ENCODE assay signal across 10 cellular contexts in the genomic region with DNA sequence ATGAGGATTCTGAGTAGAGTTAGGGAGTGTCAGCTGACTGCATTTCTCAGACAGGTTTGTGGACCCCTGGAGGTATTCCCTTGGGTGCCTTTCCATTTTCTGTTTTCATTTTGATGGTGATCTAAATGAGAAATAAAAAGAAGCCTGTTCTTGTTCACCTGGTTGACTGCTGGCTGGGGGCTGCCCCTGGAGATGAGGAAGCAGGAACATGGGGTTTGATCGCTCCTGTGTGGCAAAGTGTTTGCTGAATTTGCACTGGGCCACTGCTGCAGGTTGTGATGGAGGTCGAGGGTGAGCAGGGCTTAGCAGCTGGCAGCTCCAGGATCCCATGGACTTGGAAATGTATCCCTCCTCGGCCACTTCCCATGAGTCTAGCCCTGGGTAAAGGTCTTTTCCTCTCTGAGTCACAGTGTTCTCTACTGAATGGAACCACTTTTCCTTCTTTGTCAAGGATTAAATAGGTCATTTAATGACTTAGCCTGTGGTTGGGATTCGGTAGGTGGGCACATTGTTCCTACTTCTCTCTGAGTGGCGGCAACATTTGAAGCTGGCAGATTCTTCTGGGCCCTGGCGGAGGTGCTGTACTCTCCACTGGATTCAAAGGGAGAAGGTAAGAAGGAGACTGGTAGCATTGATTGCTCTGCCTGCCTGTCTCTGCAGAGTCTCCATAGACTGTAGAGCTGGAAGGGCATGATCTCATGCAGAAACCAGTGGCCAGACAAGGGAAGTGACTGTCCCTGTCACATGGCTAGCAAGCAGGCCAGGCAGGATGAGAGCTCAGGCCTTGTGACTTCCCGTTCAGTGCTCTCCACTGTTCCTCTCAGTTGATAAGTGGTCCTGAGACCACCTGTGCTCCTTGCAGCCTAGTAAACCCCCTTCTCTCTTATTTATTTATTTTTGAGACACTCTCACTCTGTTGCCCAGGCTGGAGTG. TPM values are rescaled to one million over a fixed set of nuclear protein-coding genes. Genes with fewer than 3 reads are reported as not detected.
DNase-seq lines count a peak whose midpoint lies in the region; ATAC-seq and TF ChIP-seq lines count a peak whose summit lies in the region.
"Had no signal": no experiment of that assay in that cellular context is flagged by ENCODE, and none has a peak within 500 bp of the region (broad histone marks: within the 10 kb centered on the region; RNA-seq: fewer than 3 reads in every experiment).

No MANE protein-coding gene starts in this region.

- peak; percentile 31 for DNase-seq in HFFc6
- DNase-seq in amygdala (lab: John Stamatoyannopoulos, UW) = peak in 44 of 56 donors; percentile 9 to 81 (median 44)
- peak; percentile 73 for DNase-seq in islet precursor cell
- no peak for DNase-seq in smooth muscle cell (lab: John Stamatoyannopoulos, UW; ENCODE audit: unreplicated experiment)
- DNase-seq in NCI-H2171 treated with DMSO at 0.1 percent for 48 hours (lab: John Stamatoyannopoulos, UW) = no peak
- DNase-seq in suprapubic skin (ENCODE audit: low spot score in 2 of 2) = no peak
- DNase-seq in CD8-positive, alpha-beta memory T cell = no peak
- DNase-seq: NCI-H1694 had no signal

- H3K9me3 Mint-ChIP-seq in HFFc6 = no peaks in the 10 kb centered on the region
- no peaks in the 10 kb centered on the region for H3K9me3 Mint-ChIP-seq in CD8-positive, alpha-beta memory T cell

- H4K20me1 ChIP-seq in smooth muscle cell (ENCODE audit: low read depth) = peaks cover 38% of the 10 kb centered on the region

- H3K27ac ChIP-seq in smooth muscle cell (ENCODE audit: low read depth) (peak overlapping the region; percentile 19), suprapubic skin (no peak overlapping the region)
- no peak overlapping the region for H3K27ac ChIP-seq in CD8-positive, alpha-beta memory T cell (ENCODE audit: low read depth, low read length)

- H3K9ac ChIP-seq in smooth muscle cell (ENCODE audit: low read depth) = no peak overlapping the region

- H3K4me1 ChIP-seq in smooth muscle cell (ENCODE audit: low read depth) (peaks cover 8% of the 10 kb centered on the region), suprapubic skin (peaks cover 19% of the 10 kb centered on the region)
- H3K4me1 ChIP-seq in CD8-positive, alpha-beta memory T cell (ENCODE audit: insufficient read depth, low read length) = no peaks in the 10 kb centered on the region

- no peak for TF ChIP-seq EP300 in suprapubic skin (IDR thresholded peaks at IDR 0.05)

- WGBS in smooth muscle cell (ENCODE audit: low lambda C conversion rate) = 84% methylated on average over 7 of the region's 7 CpGs
- 70% methylated on average over 7 of the region's 7 CpGs for WGBS in suprapubic skin

- peaks cover 5% of the 10 kb centered on the region; the same call in 1 of the 2 replicates for H3K36me3 Mint-ChIP-seq in HFFc6 (ENCODE audit: low read depth)
- H3K36me3 Mint-ChIP-seq in CD8-positive, alpha-beta memory T cell = peaks cover 0 to 11% (median 7%) of the 10 kb centered on the region in 3 donors

- peak overlapping the region; percentile 58 for H3K27ac Mint-ChIP-seq in HFFc6
- H3K27ac Mint-ChIP-seq in CD8-positive, alpha-beta memory T cell = peak overlapping the region in 1 of 8 donors; percentile 19

- H3K9me3 ChIP-seq in smooth muscle cell (replicated peaks; ENCODE audit: low read depth) (no peaks in the 10 kb centered on the region), suprapubic skin (no peaks in the 10 kb centered on the region)
- no peaks in the 10 kb centered on the region for H3K9me3 ChIP-seq in CD8-positive, alpha-beta memory T cell (ENCODE audit: low read length)

- H3K79me2 ChIP-seq in smooth muscle cell (ENCODE audit: low read depth) = no peaks in the 10 kb centered on the region

- no peaks in the 10 kb centered on the region for H3F3A ChIP-seq in smooth muscle cell (ENCODE audit: low read depth)

- no peaks in the 10 kb centered on the region; the same call in 1 of the 2 replicates for H3K27me3 Mint-ChIP-seq in HFFc6 (ENCODE audit: insufficient read depth)
- no peaks in the 10 kb centered on the region for H3K27me3 Mint-ChIP-seq in CD8-positive, alpha-beta memory T cell

- H3K36me3 ChIP-seq in smooth muscle cell (ENCODE audit: low read depth) (no peaks in the 10 kb centered on the region), suprapubic skin (no peaks in the 10 kb centered on the region)
- H3K36me3 ChIP-seq in CD8-positive, alpha-beta memory T cell (ENCODE audit: insufficient read depth, low read length) = no peaks in the 10 kb centered on the region

- no peak overlapping the region for H3K4me2 ChIP-seq in smooth muscle cell

- no peak overlapping the region for H2AFZ ChIP-seq in smooth muscle cell (ENCODE audit: low read depth)

- TF ChIP-seq POLR2A in suprapubic skin (IDR thresholded peaks at IDR 0.05) = no peak

- no peak overlapping the region for H3K4me3 Mint-ChIP-seq in HFFc6
- no peak overlapping the region for H3K4me3 Mint-ChIP-seq in CD8-positive, alpha-beta memory T cell

- peaks cover 24% of the 10 kb centered on the region for H3K4me1 Mint-ChIP-seq in HFFc6 (ENCODE audit: low read depth)
- H3K4me1 Mint-ChIP-seq in CD8-positive, alpha-beta memory T cell = peaks cover 6 to 17% (median 14%) of the 10 kb centered on the region in 3 donors

- H3K4me3 ChIP-seq in smooth muscle cell (no peak overlapping the region), suprapubic skin (no peak overlapping the region)
- no peak overlapping the region for H3K4me3 ChIP-seq in CD8-positive, alpha-beta memory T cell (ENCODE audit: low read length)
- H3K4me3 ChIP-seq: coronary artery had no signal

- no peak for ATAC-seq in GM18519 (IDR thresholded peaks at IDR 0.05; ENCODE audit: low FRiP score, unreplicated experiment)

- CTCF ChIA-PET in CD8-positive, alpha-beta memory T cell (lab: Charles Lee) = interaction anchor here (0.8 kb wide), 1 partner anchor 74 kb away, joined by 3 read pairs; no protein-coding TSS in a partner anchor

- H3K27me3 ChIP-seq in smooth muscle cell (ENCODE audit: low read depth) (no peaks in the 10 kb centered on the region), suprapubic skin (no peaks in the 10 kb centered on the region)
- no peaks in the 10 kb centered on the region for H3K27me3 ChIP-seq in CD8-positive, alpha-beta memory T cell (ENCODE audit: insufficient read depth, low read length, poor library complexity, severe bottlenecking)

- TF ChIP-seq CTCF in HFFc6 (IDR thresholded peaks at IDR 0.05) (no peak), smooth muscle cell (IDR thresholded peaks at IDR 0.05; ENCODE audit: borderline replicate concordance, insufficient read depth, poor library complexity, severe bottlenecking) (no peak), suprapubic skin (IDR thresholded peaks at IDR 0.05) (no peak)

- POLR2A ChIA-PET in CD8-positive, alpha-beta memory T cell (lab: Charles Lee) = no interaction called here

RNA-seq across cellular contexts. Expression of a gene that starts 17.9 kb away (rescaled TPM):
- 10 to 100 TPM; 21.7 to 29.4 (median 26.5) TPM for total RNA-seq in HFFc6 (2021; fragmentation: NEBNext Ultra II Directional; extraction: Animal tissue kit (Norgen Biotek cat#: 25700))
- total RNA-seq in smooth muscle cell (7.3 and 10.0 TPM in 2 replicates), suprapubic skin (10 to 100 TPM; 19.5 to 52.9 (median 39.9) TPM)
- polyA plus RNA-seq in smooth muscle cell = 9.4 and 22.1 TPM in 2 replicates
- 10 to 100 TPM; 12.0 to 14.4 TPM for total RNA-seq in CD8-positive, alpha-beta memory T cell
- 12.4 TPM for polyA plus RNA-seq in CD8-positive, alpha-beta memory T cell

RNA-seq across cellular contexts. Expression of a gene that starts 29.4 kb away (rescaled TPM):
- total RNA-seq in HFFc6 (2021; fragmentation: NEBNext Ultra II Directional; extraction: Animal tissue kit (Norgen Biotek cat#: 25700)) = under 1 TPM in 1 of 6 experiments, not detected in 5; 0.28 TPM
- not detected in 2 replicates for total RNA-seq in smooth muscle cell
- polyA plus RNA-seq in smooth muscle cell = not detected in 2 replicates
- total RNA-seq in suprapubic skin = not detected
- not detected for total RNA-seq in CD8-positive, alpha-beta memory T cell
- not detected for polyA plus RNA-seq in CD8-positive, alpha-beta memory T cell

RNA-seq across cellular contexts. Expression of a gene that starts 52.6 kb away (rescaled TPM):
- 1 to 10 TPM; 4.4 to 6.8 (median 4.9) TPM for total RNA-seq in HFFc6 (2021; fragmentation: NEBNext Ultra II Directional; extraction: Animal tissue kit (Norgen Biotek cat#: 25700))
- 10.6 and 12.2 TPM in 2 replicates for total RNA-seq in smooth muscle cell
- polyA plus RNA-seq in smooth muscle cell = 3.8 and 8.4 TPM in 2 replicates
- total RNA-seq in suprapubic skin = 10 to 100 TPM; 10.4 to 59.9 (median 12.4) TPM
- 1 to 10 TPM; 9.4 to 9.7 TPM for total RNA-seq in CD8-positive, alpha-beta memory T cell
- 1.3 TPM for polyA plus RNA-seq in CD8-positive, alpha-beta memory T cell

Comparison
In these comparisons a context has a peak if more than half of its experiments do, and no peak if none do; other contexts are left out.
1. DNase-seq: peak in HFFc6 (single experiment), amygdala (44 of 56) and islet precursor cell (single experiment); none in smooth muscle cell (single experiment), NCI-H2171 treated with DMSO at 0.1 percent for 48 hours (single experiment), suprapubic skin (0 of 2) and CD8-positive, alpha-beta memory T cell (0 of 5).